Comparison of ENCODE assay signal across 18 cellular contexts in genomic region chr10:114868801-114869200, GRCh38. TPM values are rescaled to one million over a fixed set of nuclear protein-coding genes. Genes with fewer than 3 reads are reported as not detected.
DNase-seq lines count a peak whose midpoint lies in the region; ATAC-seq and TF ChIP-seq lines count a peak whose summit lies in the region.
"Had no signal": no experiment of that assay in that cellular context is flagged by ENCODE, and none has a peak within 500 bp of the region (broad histone marks: within the 10 kb centered on the region; RNA-seq: fewer than 3 reads in every experiment).

No MANE protein-coding gene starts in this region.

- H3K4me3 ChIP-seq in AG10803 (ENCODE audit: low read length) (no peak overlapping the region), astrocyte of the spinal cord (ENCODE audit: low read depth, low read length) (no peak overlapping the region), fibroblast of villous mesenchyme (ENCODE audit: low read depth, low read length) (no peak overlapping the region)
- H3K4me3 ChIP-seq: BLaER1 treated with 17β-estradiol and CSF1 and Interleukin-3, amounts not matched to agents 10 nM and 100 nM; body of pancreas had no signal

- in situ Hi-C loops in astrocyte of the spinal cord (cut with HindIII; ENCODE audit: low sequenced_read_pairs) = no loop called here

- DNase-seq in AG10803 (ENCODE audit: low read depth) = peak; percentile 53
- DNase-seq in LHCN-M2 (ENCODE audit: low read depth) = peak; percentile 71
- peak; percentile 31 for DNase-seq in astrocyte of the spinal cord (ENCODE audit: low read depth, low spot score)
- peak; percentile 55 for DNase-seq in fibroblast of villous mesenchyme (ENCODE audit: low read depth)
- no peak for DNase-seq in NCI-H446 (lab: John Stamatoyannopoulos, UW)
- no peak for DNase-seq in stimulated activated naive CD4-positive, alpha-beta T cell treated with Interleukin-2 at 50 U/mL for 16 hours (lab: John Stamatoyannopoulos, UW)
- DNase-seq: activated naive CD4-positive, alpha-beta T cell; body of pancreas; effector memory CD4-positive, alpha-beta T cell; NCI-H1694; NCI-H524; nephron progenitor cell; retina; stimulated activated CD4-positive, alpha-beta T cell treated with anti-CD3 and anti-CD28 coated beads, Interleukin-1b, Interleukin-23, amount 100 ng/mL, for 48 hours had no signal

- no peak for ATAC-seq in GM21723 (IDR thresholded peaks at IDR 0.05; ENCODE audit: unreplicated experiment)
- no peak for ATAC-seq in esophagus mucosa
- ATAC-seq: body of pancreas, WTC11 had no signal

- TF ChIP-seq CTCF in AG10803 (conservative IDR thresholded peaks at IDR 0.05; ENCODE audit: low read length) = no peak
- TF ChIP-seq CTCF in astrocyte of the spinal cord (IDR thresholded peaks at IDR 0.05; ENCODE audit: low read depth, low read length) = no peak
- TF ChIP-seq CTCF in fibroblast of villous mesenchyme (IDR thresholded peaks at IDR 0.05; ENCODE audit: insufficient read depth, low read depth, low read length) = no peak

RNA-seq across cellular contexts. Expression of gene FHIP2A, which starts 47.2 kb away (rescaled TPM):
- total RNA-seq in LHCN-M2 (2014; rRNA removed) (19.1 and 19.3 TPM in 2 replicates), fibroblast of villous mesenchyme (35.1 and 38.0 TPM in 2 replicates), esophagus mucosa (7.9 TPM)
- polyA plus RNA-seq in LHCN-M2 (2012) = 12.4 TPM

Comparison
In these comparisons a context has a peak if more than half of its experiments do, and no peak if none do; other contexts are left out.
1. DNase-seq: peak in AG10803 (single experiment), LHCN-M2 (single experiment), astrocyte of the spinal cord (single experiment) and fibroblast of villous mesenchyme (single experiment); none in NCI-H446 (0 of 2) and stimulated activated naive CD4-positive, alpha-beta T cell treated with Interleukin-2 at 50 U/mL for 16 hours (single experiment).